Comparison of ENCODE assay signal across 8 cellular contexts in genomic region chr10:690227-691161, GRCh38. TPM values are rescaled to one million over a fixed set of nuclear protein-coding genes. Genes with fewer than 3 reads are reported as not detected.
DNase-seq lines count a peak whose midpoint lies in the region; ATAC-seq, FAIRE-seq and TF ChIP-seq lines count a peak whose summit lies in the region.

No MANE protein-coding gene starts in this region.

- peak overlapping the region; percentile 76 for H3K9ac ChIP-seq in astrocyte (ENCODE audit: low read length)

- POLR2A ChIA-PET in HEK293 (lab: Yijun Ruan, JAX) = interaction anchor here (0.7 kb wide), 1 partner anchor 263 kb away, joined by 4 read pairs; no protein-coding TSS in a partner anchor

- peaks cover 35% of the 10 kb centered on the region for H3K4me1 Mint-ChIP-seq in astrocyte (ENCODE audit: low read depth, unreplicated experiment)
- peaks cover 10% of the 10 kb centered on the region for H3K4me1 Mint-ChIP-seq in stimulated activated naive CD8-positive, alpha-beta T cell treated with anti-CD3 and anti-CD28 coated beads, Interleukin-15, amount 100 ng/mL, for 72 hours

- ATAC-seq in stimulated activated naive CD8-positive, alpha-beta T cell treated with anti-CD3 and anti-CD28 coated beads, Interleukin-15, amount 100 ng/mL, for 72 hours = no peak
- ATAC-seq in HG03439 (IDR thresholded peaks at IDR 0.05; ENCODE audit: unreplicated experiment) (no peak), HG03097 (IDR thresholded peaks at IDR 0.05; ENCODE audit: low FRiP score, unreplicated experiment) (no peak)

- H3K36me3 Mint-ChIP-seq in astrocyte (ENCODE audit: low read depth, unreplicated experiment) = peaks cover 3% of the 10 kb centered on the region

- CTCF ChIA-PET in HEK293 (lab: Yijun Ruan, JAX) = no interaction called here

- H3K27me3 Mint-ChIP-seq in astrocyte (ENCODE audit: low read depth, unreplicated experiment) = no peaks in the 10 kb centered on the region
- peaks cover 67% of the 10 kb centered on the region for H3K27me3 Mint-ChIP-seq in stimulated activated naive CD8-positive, alpha-beta T cell treated with anti-CD3 and anti-CD28 coated beads, Interleukin-15, amount 100 ng/mL, for 72 hours

- no peaks in the 10 kb centered on the region for H3K9me3 Mint-ChIP-seq in astrocyte (ENCODE audit: unreplicated experiment)
- no peaks in the 10 kb centered on the region for H3K9me3 Mint-ChIP-seq in stimulated activated naive CD8-positive, alpha-beta T cell treated with anti-CD3 and anti-CD28 coated beads, Interleukin-15, amount 100 ng/mL, for 72 hours

- peak overlapping the region; percentile 87 for H3K4me2 ChIP-seq in astrocyte (ENCODE audit: low read length)

- H3K36me3 ChIP-seq in HEK293 (ENCODE audit: control insufficient read depth in 2 of 2, insufficient read depth in 1 of 2, low read length in 2 of 2) (peaks cover 0 to 9% of the 10 kb centered on the region in 2 experiments; a peak in 1 of 3 replicates), astrocyte (ENCODE audit: insufficient read depth, low read length) (no peaks in the 10 kb centered on the region)

- H3K27me3 ChIP-seq in astrocyte (ENCODE audit: insufficient read depth, low read length) (no peaks in the 10 kb centered on the region), layer of hippocampus (ENCODE audit: control insufficient read depth, insufficient read depth, low read length) (no peaks in the 10 kb centered on the region)

- TF ChIP-seq CTCF in HEK293 (tag by site-specific recombination; IDR thresholded peaks at IDR 0.05) (no peak), astrocyte (IDR thresholded peaks at IDR 0.05; ENCODE audit: insufficient read depth, low read depth, low read length) (no peak)

- H3K4me1 ChIP-seq in HEK293 (ENCODE audit: control insufficient read depth, insufficient read depth, low read length) (peaks cover 12% of the 10 kb centered on the region), astrocyte (ENCODE audit: insufficient read depth, low read length) (peaks cover 19% of the 10 kb centered on the region)

- peak overlapping the region; percentile 6 for H3K27ac Mint-ChIP-seq in astrocyte (ENCODE audit: unreplicated experiment)
- H3K27ac Mint-ChIP-seq in stimulated activated naive CD8-positive, alpha-beta T cell treated with anti-CD3 and anti-CD28 coated beads, Interleukin-15, amount 100 ng/mL, for 72 hours = no peak overlapping the region

- H3K9me3 ChIP-seq in HEK293 (ENCODE audit: control insufficient read depth, insufficient read depth, low read depth, low read length) = no peaks in the 10 kb centered on the region
- no peaks in the 10 kb centered on the region for H3K9me3 ChIP-seq in astrocyte (ENCODE audit: insufficient read depth, low read depth, low read length)

- peak overlapping the region; percentile 73; the same call in 1 of the 2 replicates for H3K27ac ChIP-seq in HEK293 (ENCODE audit: extremely low read depth, low read depth, low read length)
- peak overlapping the region; percentile 60 for H3K27ac ChIP-seq in astrocyte (ENCODE audit: low read depth, low read length)
- peak overlapping the region; percentile 93 for H3K27ac ChIP-seq in layer of hippocampus (ENCODE audit: low read depth, low read length)

- DNase-seq in astrocyte (ENCODE audit: low read depth) = no peak
- DNase-seq in stimulated activated naive CD8-positive, alpha-beta T cell treated with anti-CD3 and anti-CD28 coated beads, Interleukin-15, amount 100 ng/mL, for 72 hours = no peak
- DNase-seq in NCI-H774 (lab: John Stamatoyannopoulos, UW) = no peak
- no peak for DNase-seq in NCI-H2107 treated with DMSO at 0.1 percent for 48 hours (lab: John Stamatoyannopoulos, UW; ENCODE audit: unreplicated experiment)

- H3K4me3 Mint-ChIP-seq in astrocyte (ENCODE audit: unreplicated experiment) = peak overlapping the region; percentile 81
- peak overlapping the region; percentile 62 to 72 for H3K4me3 Mint-ChIP-seq in stimulated activated naive CD8-positive, alpha-beta T cell treated with anti-CD3 and anti-CD28 coated beads, Interleukin-15, amount 100 ng/mL, for 72 hours

- H2AFZ ChIP-seq in astrocyte (ENCODE audit: low read depth, low read length) = peak overlapping the region; percentile 86

- peaks cover 28% of the 10 kb centered on the region for H4K20me1 ChIP-seq in astrocyte (ENCODE audit: insufficient read depth, low read length)

- H3K4me3 ChIP-seq in HEK293 (ENCODE audit: low read depth, low read length) = peak overlapping the region; percentile 40
- H3K4me3 ChIP-seq in astrocyte (ENCODE audit: insufficient read depth, low read depth, low read length) = peak overlapping the region; percentile 63

- H3K79me2 ChIP-seq in astrocyte (ENCODE audit: insufficient read depth, low read length) = peaks cover 38% of the 10 kb centered on the region

- no peak for FAIRE-seq in astrocyte (lab: Jason Lieb, UNC)

TF ChIP-seq in HEK293, 187 proteins besides CTCF, POLR2A, EP300 and RAD21 (continues in another document):
- TF ChIP-seq ZNF335 (tag by site-specific recombination; conservative IDR thresholded peaks at IDR 0.05) = peak; percentile 25; the same call in 1 of the 2 replicates
- TF ChIP-seq ZNF513 (tag by site-specific recombination; IDR thresholded peaks at IDR 0.05) = peak; percentile 36; the same call in 1 of the 2 replicates
- TF ChIP-seq ZBTB26 (tag by site-specific recombination; optimal IDR thresholded peaks at IDR 0.05) = peak; percentile 2
- TF ChIP-seq ZNF692 (tag by site-specific recombination; IDR thresholded peaks at IDR 0.05) = peak; percentile 42; the same call in 1 of the 2 replicates
- TF ChIP-seq KLF10 (tag by site-specific recombination; IDR thresholded peaks at IDR 0.05) = 0 out of 2 replicates have a peak, but pooled peaks have one; percentile 25
- no peak for TF ChIP-seq TSHZ1 (tag by site-specific recombination; IDR thresholded peaks at IDR 0.05; ENCODE audit: borderline replicate concordance)
- 0 out of 2 replicates have a peak, but pooled peaks have one; percentile 36 for TF ChIP-seq ZFP69B (tag by site-specific recombination; IDR thresholded peaks at IDR 0.05)
- TF ChIP-seq ZEB2 (tag by site-specific recombination; IDR thresholded peaks at IDR 0.05) = 0 out of 2 replicates have a peak, but pooled peaks have one; percentile 34

RNA-seq across cellular contexts. Expression of gene DIP2C, which starts 1.0 kb away (rescaled TPM):
- total RNA-seq in astrocyte = 27.3 and 30.1 TPM in 2 replicates
